Comparison of ENCODE assay signal across 1 cellular context in genomic region chr5:99721487-99721886, GRCh38.
TF ChIP-seq lines count a peak whose summit lies in the region.

No MANE protein-coding gene starts in this region.

TF ChIP-seq in HepG2, 621 proteins besides CTCF, POLR2A, EP300 and RAD21 (continued from another document and continues in another):
- TF ChIP-seq ZBED4 (CRISPR knock-in tag; IDR thresholded peaks at IDR 0.05; ENCODE audit: borderline replicate concordance): no peak
- TF ChIP-seq CREB3 (CRISPR knock-in tag; IDR thresholded peaks at IDR 0.05): no peak
- no peak for TF ChIP-seq TMF1 (CRISPR knock-in tag; IDR thresholded peaks at IDR 0.05; ENCODE audit: low read depth)
- TF ChIP-seq IRF1 (CRISPR knock-in tag; IDR thresholded peaks at IDR 0.05; ENCODE audit: low read depth): no peak
- no peak for TF ChIP-seq EZH2 (conservative IDR thresholded peaks at IDR 0.05; ENCODE audit: low read depth, low read length)
- no peak; the same call in 1 of the 2 replicates for TF ChIP-seq ZNF556 (CRISPR knock-in tag; IDR thresholded peaks at IDR 0.05; ENCODE audit: borderline replicate concordance)
- no peak for TF ChIP-seq TSC22D2 (CRISPR knock-in tag; IDR thresholded peaks at IDR 0.05; ENCODE audit: borderline replicate concordance)
- TF ChIP-seq ATF2 (CRISPR knock-in tag; IDR thresholded peaks at IDR 0.05): peak; percentile 26; the same call in 1 of the 2 replicates
- TF ChIP-seq ARNT (IDR thresholded peaks at IDR 0.05): no peak
- TF ChIP-seq ZNF30 (CRISPR knock-in tag; IDR thresholded peaks at IDR 0.05): no peak
- no peak for TF ChIP-seq TEAD3 (CRISPR knock-in tag; optimal IDR thresholded peaks at IDR 0.05; ENCODE audit: borderline replicate concordance)
- no peak for TF ChIP-seq YEATS4 (CRISPR knock-in tag; IDR thresholded peaks at IDR 0.05; ENCODE audit: borderline replicate concordance)
- no peak for TF ChIP-seq ZBTB34 (CRISPR knock-in tag; IDR thresholded peaks at IDR 0.05)
- peak; percentile 16 for TF ChIP-seq TBL1XR1 (IDR thresholded peaks at IDR 0.05; ENCODE audit: borderline replicate concordance, low read length, partially characterized antibody)
- TF ChIP-seq RBM22 (optimal IDR thresholded peaks at IDR 0.05; ENCODE audit: low read length): no peak
- peak; percentile 87 for TF ChIP-seq PAXIP1 (CRISPR knock-in tag; conservative IDR thresholded peaks at IDR 0.05)
- TF ChIP-seq FOXP4 (CRISPR knock-in tag; IDR thresholded peaks at IDR 0.05): peak; percentile 78
- no peak for TF ChIP-seq ZNF318 (CRISPR knock-in tag; IDR thresholded peaks at IDR 0.05)
- TF ChIP-seq YEATS2 (CRISPR knock-in tag; IDR thresholded peaks at IDR 0.05; ENCODE audit: borderline replicate concordance): no peak
- no peak for TF ChIP-seq ZNF687 (CRISPR knock-in tag; IDR thresholded peaks at IDR 0.05)
- TF ChIP-seq MEIS2 (CRISPR knock-in tag; IDR thresholded peaks at IDR 0.05): no peak
- 0 out of 2 replicates have a peak, but pooled peaks have one; percentile 23 for TF ChIP-seq GATAD1 (CRISPR knock-in tag; IDR thresholded peaks at IDR 0.05)
- TF ChIP-seq KAT8 (CRISPR knock-in tag; IDR thresholded peaks at IDR 0.05): peak; percentile 50; the same call in 1 of the 2 replicates
